In genomic region chr15:101348643-101349496, GRCh38 we compare ENCODE assay signal across 16 cellular contexts. TPM values are rescaled to one million over a fixed set of nuclear protein-coding genes. Genes with fewer than 3 reads are reported as not detected.
A peak's percentile ranks its signal among the peaks of the same experiment; 100 is the strongest.
DNase-seq lines count a peak whose midpoint lies in the region; ATAC-seq, FAIRE-seq and TF ChIP-seq lines count a peak whose summit lies in the region.
"Had no signal": no experiment of that assay in that cellular context is flagged by ENCODE, and none has a peak within 500 bp of the region (broad histone marks: within the 10 kb centered on the region; RNA-seq: fewer than 3 reads in every experiment).

No MANE protein-coding gene starts in this region.

- DNase-seq in HPDE6-E6E7 (ENCODE audit: extremely low spot score) (peak; percentile 32), kidney (peak; percentile 86), gastrocnemius medialis (no peak), ascending aorta (ENCODE audit: low spot score in 2 of 2) (no peak), activated gamma-delta T cell treated with Interleukin-2 at 50 U/mL for 16 hours (no peak)
- DNase-seq in activated T-cell treated with anti-CD3 and anti-CD28 coated beads, Interleukin-2, amount 50 U/mL, for 48 hours: no peak
- DNase-seq in activated naive CD4-positive, alpha-beta T cell treated with anti-CD3 and anti-CD28 coated beads, Interleukin-2, amount 10 ng/mL, durations not matched to agents 7 days and 5 days: no peak
- DNase-seq: NCI-H2107; SHP77 treated with DMSO at 0.1 percent for 48 hours; stimulated activated CD4-positive, alpha-beta T cell treated with anti-CD3 and anti-CD28 coated beads, Interleukin-4, amount 100 ng/mL, for 4 hours; stimulated activated naive B cell treated with anti-CD40 and anti-IgM and Interleukin-4, amounts not matched to agents 10 μg/mL and 1 μg/mL and 100 μg/mL, for 72 hours had no signal

- no peak overlapping the region for H3K4me3 ChIP-seq in kidney (ENCODE audit: low read length in 2 of 2)
- H3K4me3 ChIP-seq in gastrocnemius medialis: no peak overlapping the region
- H3K4me3 ChIP-seq in ascending aorta: no peak overlapping the region

- intact Hi-C loops in kidney (cut with DNase I) (no loop called here), gastrocnemius medialis (cut with DNase I; ENCODE audit: low total_unique reads) (no loop called here), ascending aorta (cut with DNase I) (no loop called here)

- peak; percentile 38 to 41 for ATAC-seq in gastrocnemius medialis
- ATAC-seq: stimulated activated naive B cell treated with anti-CD40 and anti-IgM and Interleukin-4, amounts not matched to agents 10 μg/mL and 1 μg/mL and 100 μg/mL, for 72 hours had no signal

- H3K36me3 ChIP-seq in kidney (ENCODE audit: control insufficient read depth in 1 of 2, insufficient read depth in 2 of 2, low read length in 2 of 2) (no peaks in the 10 kb centered on the region), gastrocnemius medialis (no peaks in the 10 kb centered on the region), ascending aorta (no peaks in the 10 kb centered on the region)

- H3K9ac ChIP-seq in kidney (ENCODE audit: low read length in 2 of 2): no peak overlapping the region

- H3K27ac ChIP-seq in kidney (ENCODE audit: low read depth in 2 of 2, low read length in 2 of 2) (no peak overlapping the region), gastrocnemius medialis (peak overlapping the region in 1 of 4 donors; percentile 9), ascending aorta (no peak overlapping the region)
- H3K27ac ChIP-seq: epithelial cell of prostate had no signal

- no peak for TF ChIP-seq POLR2A in gastrocnemius medialis (IDR thresholded peaks at IDR 0.05)

- H3K27me3 ChIP-seq in gastrocnemius medialis (no peaks in the 10 kb centered on the region), ascending aorta (no peaks in the 10 kb centered on the region)

- in situ Hi-C loops in gastrocnemius medialis (cut with MboI; ENCODE audit: low sequenced_read_pairs in 4 of 4): no loop called here

- peaks cover 32% of the 10 kb centered on the region for H3K4me1 Mint-ChIP-seq in brain
- H3K4me1 Mint-ChIP-seq in activated naive CD4-positive, alpha-beta T cell treated with anti-CD3 and anti-CD28 coated beads, Interleukin-2, amount 10 ng/mL, durations not matched to agents 7 days and 5 days: no peaks in the 10 kb centered on the region
- H3K4me1 Mint-ChIP-seq: activated naive CD4-positive, alpha-beta T cell treated with anti-CD3 and anti-CD28 coated beads, Interleukin-2, amount 50 U/mL, for 24 hours; stimulated activated naive B cell treated with anti-CD40 and anti-IgM and Interleukin-4, amounts not matched to agents 10 μg/mL and 1 μg/mL and 100 μg/mL, for 72 hours had no signal

- H3K9me3 ChIP-seq in kidney (ENCODE audit: control insufficient read depth in 1 of 2, low read length in 2 of 2) (no peaks in the 10 kb centered on the region), gastrocnemius medialis (no peaks in the 10 kb centered on the region), ascending aorta (no peaks in the 10 kb centered on the region)

- H3K36me3 Mint-ChIP-seq in brain: no peaks in the 10 kb centered on the region
- H3K36me3 Mint-ChIP-seq in activated naive CD4-positive, alpha-beta T cell treated with anti-CD3 and anti-CD28 coated beads, Interleukin-2, amount 10 ng/mL, durations not matched to agents 7 days and 5 days: no peaks in the 10 kb centered on the region
- H3K36me3 Mint-ChIP-seq: stimulated activated naive B cell treated with anti-CD40 and anti-IgM and Interleukin-4, amounts not matched to agents 10 μg/mL and 1 μg/mL and 100 μg/mL, for 72 hours had no signal

- peaks cover 4% of the 10 kb centered on the region for H3K27me3 Mint-ChIP-seq in brain
- H3K27me3 Mint-ChIP-seq in activated naive CD4-positive, alpha-beta T cell treated with anti-CD3 and anti-CD28 coated beads, Interleukin-2, amount 10 ng/mL, durations not matched to agents 7 days and 5 days: peaks cover 26% of the 10 kb centered on the region

- H3K9me3 Mint-ChIP-seq in brain: peaks cover 0 to 3% (median 0%) of the 10 kb centered on the region in 5 experiments
- H3K9me3 Mint-ChIP-seq in activated naive CD4-positive, alpha-beta T cell treated with anti-CD3 and anti-CD28 coated beads, Interleukin-2, amount 10 ng/mL, durations not matched to agents 7 days and 5 days: no peaks in the 10 kb centered on the region
- H3K9me3 Mint-ChIP-seq: activated naive CD4-positive, alpha-beta T cell treated with anti-CD3 and anti-CD28 coated beads, Interleukin-2, amount 50 U/mL, for 24 hours; stimulated activated naive B cell treated with anti-CD40 and anti-IgM and Interleukin-4, amounts not matched to agents 10 μg/mL and 1 μg/mL and 100 μg/mL, for 72 hours had no signal

- no peaks in the 10 kb centered on the region for H3K4me1 ChIP-seq in kidney (ENCODE audit: control insufficient read depth in 1 of 2, insufficient read depth in 1 of 2, low read depth in 1 of 2, low read length in 2 of 2)
- H3K4me1 ChIP-seq in gastrocnemius medialis: peaks cover 0 to 3% of the 10 kb centered on the region in 2 donors
- no peaks in the 10 kb centered on the region for H3K4me1 ChIP-seq in ascending aorta

- H3K27ac Mint-ChIP-seq in brain: peak overlapping the region in 3 of 5 experiments; percentile 58 to 85 (median 71)
- H3K27ac Mint-ChIP-seq in activated naive CD4-positive, alpha-beta T cell treated with anti-CD3 and anti-CD28 coated beads, Interleukin-2, amount 10 ng/mL, durations not matched to agents 7 days and 5 days: no peak overlapping the region
- H3K27ac Mint-ChIP-seq: activated naive CD4-positive, alpha-beta T cell treated with anti-CD3 and anti-CD28 coated beads, Interleukin-2, amount 50 U/mL, for 24 hours; progenitor cell of endocrine pancreas; stimulated activated naive B cell treated with anti-CD40 and anti-IgM and Interleukin-4, amounts not matched to agents 10 μg/mL and 1 μg/mL and 100 μg/mL, for 72 hours had no signal

- peak overlapping the region in 1 of 5 experiments; percentile 6 for H3K4me3 Mint-ChIP-seq in brain
- no peak overlapping the region for H3K4me3 Mint-ChIP-seq in activated naive CD4-positive, alpha-beta T cell treated with anti-CD3 and anti-CD28 coated beads, Interleukin-2, amount 10 ng/mL, durations not matched to agents 7 days and 5 days
- H3K4me3 Mint-ChIP-seq: activated naive CD4-positive, alpha-beta T cell treated with anti-CD3 and anti-CD28 coated beads, Interleukin-2, amount 50 U/mL, for 24 hours; stimulated activated naive B cell treated with anti-CD40 and anti-IgM and Interleukin-4, amounts not matched to agents 10 μg/mL and 1 μg/mL and 100 μg/mL, for 72 hours had no signal

- CTCF ChIA-PET in activated naive CD4-positive, alpha-beta T cell treated with anti-CD3 and anti-CD28 coated beads, Interleukin-2, amount 10 ng/mL, durations not matched to agents 7 days and 5 days (lab: Charles Lee): no interaction called here

- TF ChIP-seq CTCF in brain (conservative IDR thresholded peaks at IDR 0.05): no peak
- TF ChIP-seq CTCF in kidney (IDR thresholded peaks at IDR 0.05; ENCODE audit: borderline replicate concordance, extremely low read depth, insufficient read depth): no peak
- TF ChIP-seq CTCF in gastrocnemius medialis (IDR thresholded peaks at IDR 0.05 in 4 of 5, conservative IDR thresholded peaks at IDR 0.05 in 1 of 5): no peak
- TF ChIP-seq CTCF in ascending aorta (IDR thresholded peaks at IDR 0.05): no peak

- FAIRE-seq in kidney (lab: Jason Lieb, UNC): no peak
- FAIRE-seq: G401.6 had no signal

RNA-seq across cellular contexts. Expression of gene SNRPA1, which starts 53.8 kb away (rescaled TPM):
- polyA plus RNA-seq in brain (ENCODE audit: insufficient read depth, low read depth, low replicate concordance) (46.6 TPM), kidney (ENCODE audit: insufficient read depth, low read depth, low replicate concordance) (40.0 TPM)
- total RNA-seq in kidney (44.9 TPM), gastrocnemius medialis (10 to 100 TPM; 19.6 to 59.1 (median 26.2) TPM), ascending aorta (17.8 TPM)

Comparison
In these comparisons a context has a peak if more than half of its experiments do, and no peak if none do; other contexts are left out.
1. DNase-seq: peak in HPDE6-E6E7 (single experiment) and kidney (single experiment); none in gastrocnemius medialis (0 of 2), activated T-cell treated with anti-CD3 and anti-CD28 coated beads, Interleukin-2, amount 50 U/mL, for 48 hours (0 of 2), ascending aorta (0 of 2), activated gamma-delta T cell treated with Interleukin-2 at 50 U/mL for 16 hours (single experiment) and activated naive CD4-positive, alpha-beta T cell treated with anti-CD3 and anti-CD28 coated beads, Interleukin-2, amount 10 ng/mL, durations not matched to agents 7 days and 5 days (single experiment).